Comparison of ENCODE assay signal across 11 cellular contexts in the genomic region with DNA sequence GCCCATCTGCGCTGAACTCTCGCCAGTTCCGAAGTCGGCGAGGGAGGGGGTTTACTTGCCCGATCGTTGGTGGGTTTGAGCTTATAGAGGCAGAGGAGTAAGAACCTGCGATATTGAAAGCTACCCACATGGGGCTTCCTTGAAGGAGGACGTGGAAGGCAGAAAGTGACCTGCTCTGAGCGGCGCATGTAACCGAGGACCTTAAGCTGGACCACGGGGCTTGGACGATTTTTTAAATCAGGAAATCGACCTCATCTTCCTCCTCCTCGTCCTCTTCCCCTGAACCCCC. TPM values are rescaled to one million over a fixed set of nuclear protein-coding genes. Genes with fewer than 3 reads are reported as not detected.
DNase-seq lines count a peak whose midpoint lies in the region; ATAC-seq and TF ChIP-seq lines count a peak whose summit lies in the region.
"Had no signal": no experiment of that assay in that cellular context is flagged by ENCODE, and none has a peak within 500 bp of the region (broad histone marks: within the 10 kb centered on the region; RNA-seq: fewer than 3 reads in every experiment).

No MANE protein-coding gene starts in this region.

- H3K27me3 Mint-ChIP-seq in activated T-helper 1 cell treated with anti-CD3 and anti-CD28 coated beads, Interleukin-12 subunit alpha, Interleukin-12 subunit beta, Interleukin-2, Interleukin-4 antibody, amounts not matched to agents 30 ng/mL and 10 ng/mL and 1 ng/mL, durations not matched to agents 14 hours and 24 hours and 36 hours (ENCODE audit: insufficient read depth) = peaks cover 94% of the 10 kb centered on the region
- H3K27me3 Mint-ChIP-seq in mesothelial cell of epicardium (ENCODE audit: low read depth) = peaks cover 98% of the 10 kb centered on the region

- H3K27ac Mint-ChIP-seq in activated T-helper 1 cell treated with anti-CD3 and anti-CD28 coated beads, Interleukin-12 subunit alpha, Interleukin-12 subunit beta, Interleukin-2, Interleukin-4 antibody, amounts not matched to agents 30 ng/mL and 10 ng/mL and 1 ng/mL, durations not matched to agents 14 hours and 24 hours and 36 hours = peak overlapping the region; percentile 68
- H3K27ac Mint-ChIP-seq in mesothelial cell of epicardium = peak overlapping the region; percentile 88

- no peak for TF ChIP-seq CTCF in AG10803 (conservative IDR thresholded peaks at IDR 0.05; ENCODE audit: low read length)
- no peak for TF ChIP-seq CTCF in GM10266 (IDR thresholded peaks at IDR 0.05; ENCODE audit: control insufficient read depth, insufficient read depth, low read depth, missing control alignments)
- TF ChIP-seq CTCF in mesothelial cell of epicardium (IDR thresholded peaks at IDR 0.05; ENCODE audit: unreplicated experiment) = no peak

- H3K4me3 ChIP-seq in AG10803 (ENCODE audit: low read length) = peak overlapping the region; percentile 24
- H3K4me3 ChIP-seq: coronary artery had no signal

- intact Hi-C loops in activated T-helper 1 cell treated with anti-CD3 and anti-CD28 coated beads, Interleukin-12 subunit alpha, Interleukin-12 subunit beta, Interleukin-2, Interleukin-4 antibody, amounts not matched to agents 30 ng/mL and 10 ng/mL and 1 ng/mL, durations not matched to agents 14 hours and 24 hours and 36 hours (cut with micrococcal nuclease) = loop anchor here (10.0 kb wide), 1 partner anchor 70 kb away; no protein-coding TSS in a partner anchor

- peaks cover 14% of the 10 kb centered on the region for H3K4me1 Mint-ChIP-seq in activated T-helper 1 cell treated with anti-CD3 and anti-CD28 coated beads, Interleukin-12 subunit alpha, Interleukin-12 subunit beta, Interleukin-2, Interleukin-4 antibody, amounts not matched to agents 30 ng/mL and 10 ng/mL and 1 ng/mL, durations not matched to agents 14 hours and 24 hours and 36 hours (ENCODE audit: low read depth)
- H3K4me1 Mint-ChIP-seq in mesothelial cell of epicardium = peaks cover 58% of the 10 kb centered on the region

- no peak overlapping the region for H3K4me3 Mint-ChIP-seq in activated T-helper 1 cell treated with anti-CD3 and anti-CD28 coated beads, Interleukin-12 subunit alpha, Interleukin-12 subunit beta, Interleukin-2, Interleukin-4 antibody, amounts not matched to agents 30 ng/mL and 10 ng/mL and 1 ng/mL, durations not matched to agents 14 hours and 24 hours and 36 hours
- H3K4me3 Mint-ChIP-seq in mesothelial cell of epicardium = peak overlapping the region; percentile 79

- no peaks in the 10 kb centered on the region for H3K9me3 Mint-ChIP-seq in activated T-helper 1 cell treated with anti-CD3 and anti-CD28 coated beads, Interleukin-12 subunit alpha, Interleukin-12 subunit beta, Interleukin-2, Interleukin-4 antibody, amounts not matched to agents 30 ng/mL and 10 ng/mL and 1 ng/mL, durations not matched to agents 14 hours and 24 hours and 36 hours
- no peaks in the 10 kb centered on the region for H3K9me3 Mint-ChIP-seq in mesothelial cell of epicardium
- H3K9me3 Mint-ChIP-seq: activated naive CD4-positive, alpha-beta T cell treated with anti-CD3 and anti-CD28 coated beads, Interleukin-2, amount 50 U/mL, for 72 hours had no signal

- no peak for DNase-seq in AG10803 (ENCODE audit: low read depth)
- DNase-seq in GM10266 (ENCODE audit: extremely low spot score) = peak; percentile 14
- no peak for DNase-seq in activated T-helper 1 cell treated with anti-CD3 and anti-CD28 coated beads, Interleukin-12 subunit alpha, Interleukin-12 subunit beta, Interleukin-2, Interleukin-4 antibody, amounts not matched to agents 30 ng/mL and 10 ng/mL and 1 ng/mL, durations not matched to agents 14 hours and 24 hours and 36 hours (ENCODE audit: low spot score)
- DNase-seq in mesothelial cell of epicardium (ENCODE audit: low spot score in 2 of 2, unreplicated experiment in 2 of 2) = no peak
- DNase-seq in midbrain (lab: John Stamatoyannopoulos, UW) = no peak
- no peak for DNase-seq in HK-2 (ENCODE audit: unreplicated experiment)
- no peak for DNase-seq in epidermal melanocyte (ENCODE audit: insufficient read length, low spot score)

- no peaks in the 10 kb centered on the region for H3K36me3 Mint-ChIP-seq in activated T-helper 1 cell treated with anti-CD3 and anti-CD28 coated beads, Interleukin-12 subunit alpha, Interleukin-12 subunit beta, Interleukin-2, Interleukin-4 antibody, amounts not matched to agents 30 ng/mL and 10 ng/mL and 1 ng/mL, durations not matched to agents 14 hours and 24 hours and 36 hours (ENCODE audit: low read depth)
- no peaks in the 10 kb centered on the region for H3K36me3 Mint-ChIP-seq in mesothelial cell of epicardium

- ATAC-seq in GM18858 (IDR thresholded peaks at IDR 0.05; ENCODE audit: unreplicated experiment) = no peak

RNA-seq across cellular contexts. Expression of a gene that starts 2.0 kb away (rescaled TPM):
- total RNA-seq in activated T-helper 1 cell treated with anti-CD3 and anti-CD28 coated beads, Interleukin-12 subunit alpha, Interleukin-12 subunit beta, Interleukin-2, Interleukin-4 antibody, amounts not matched to agents 30 ng/mL and 10 ng/mL and 1 ng/mL, durations not matched to agents 14 hours and 24 hours and 36 hours = not detected in 2 replicates
- 7.3 to 8.5 TPM (median 7.9 TPM) in 3 replicates for total RNA-seq in mesothelial cell of epicardium
- total RNA-seq: activated naive CD4-positive, alpha-beta T cell treated with anti-CD3 and anti-CD28 coated beads, Interleukin-2, amount 50 U/mL, for 72 hours; mucosa of gallbladder had no signal

RNA-seq across cellular contexts. Expression of a gene that starts 2.6 kb away (rescaled TPM):
- total RNA-seq in activated T-helper 1 cell treated with anti-CD3 and anti-CD28 coated beads, Interleukin-12 subunit alpha, Interleukin-12 subunit beta, Interleukin-2, Interleukin-4 antibody, amounts not matched to agents 30 ng/mL and 10 ng/mL and 1 ng/mL, durations not matched to agents 14 hours and 24 hours and 36 hours = not detected in 2 replicates
- 14.0 to 16.8 TPM (median 15.2 TPM) in 3 replicates for total RNA-seq in mesothelial cell of epicardium
- total RNA-seq: activated naive CD4-positive, alpha-beta T cell treated with anti-CD3 and anti-CD28 coated beads, Interleukin-2, amount 50 U/mL, for 72 hours; mucosa of gallbladder had no signal

RNA-seq across cellular contexts. Expression of a gene that starts 3.6 kb away (rescaled TPM):
- not detected in 2 replicates for total RNA-seq in activated T-helper 1 cell treated with anti-CD3 and anti-CD28 coated beads, Interleukin-12 subunit alpha, Interleukin-12 subunit beta, Interleukin-2, Interleukin-4 antibody, amounts not matched to agents 30 ng/mL and 10 ng/mL and 1 ng/mL, durations not matched to agents 14 hours and 24 hours and 36 hours
- total RNA-seq in mesothelial cell of epicardium = 26.4 to 26.9 TPM (median 26.8 TPM) in 3 replicates
- total RNA-seq: activated naive CD4-positive, alpha-beta T cell treated with anti-CD3 and anti-CD28 coated beads, Interleukin-2, amount 50 U/mL, for 72 hours had no signal

Comparison
In these comparisons a context has a peak if more than half of its experiments do, and no peak if none do; other contexts are left out.
1. RNA of a gene that starts 2.6 kb away (total RNA-seq): 14.0 to 16.8 TPM in mesothelial cell of epicardium; not detected in activated T-helper 1 cell treated with anti-CD3 and anti-CD28 coated beads, Interleukin-12 subunit alpha, Interleukin-12 subunit beta, Interleukin-2, Interleukin-4 antibody, amounts not matched to agents 30 ng/mL and 10 ng/mL and 1 ng/mL, durations not matched to agents 14 hours and 24 hours and 36 hours; every median in the first group is over 10 times any median in the second.
2. RNA of a gene that starts 3.6 kb away (total RNA-seq): 26.4 to 26.9 TPM in mesothelial cell of epicardium; not detected in activated T-helper 1 cell treated with anti-CD3 and anti-CD28 coated beads, Interleukin-12 subunit alpha, Interleukin-12 subunit beta, Interleukin-2, Interleukin-4 antibody, amounts not matched to agents 30 ng/mL and 10 ng/mL and 1 ng/mL, durations not matched to agents 14 hours and 24 hours and 36 hours; every median in the first group is over 10 times any median in the second.